ENCODE assay signal across 8 cellular contexts in genomic region chr6:159973951-159974350, GRCh38. TPM values are rescaled to one million over a fixed set of nuclear protein-coding genes. Genes with fewer than 3 reads are reported as not detected.
DNase-seq lines count a peak whose midpoint lies in the region; ATAC-seq and TF ChIP-seq lines count a peak whose summit lies in the region.

No MANE protein-coding gene starts in this region.

- H3K9ac ChIP-seq in BLaER1 treated with 17β-estradiol and CSF1 and Interleukin-3, amounts not matched to agents 10 nM and 100 nM: no peak overlapping the region
- H3K9ac ChIP-seq in mesendoderm (ENCODE audit: low read length) (no peak overlapping the region), colonic mucosa (ENCODE audit: low read depth in 2 of 2, low read length in 2 of 2) (no peak overlapping the region)

- H3K4me1 ChIP-seq in BLaER1 treated with 17β-estradiol and CSF1 and Interleukin-3, amounts not matched to agents 10 nM and 100 nM: peaks cover 71 to 86% (median 81%) of the 10 kb centered on the region in 10 experiments
- H3K4me1 ChIP-seq in SJCRH30 (peaks cover 60% of the 10 kb centered on the region), right atrium auricular region (peaks cover 0 to 64% of the 10 kb centered on the region in 2 donors), mesendoderm (ENCODE audit: control insufficient read depth, low read depth, low read length) (peaks cover 7% of the 10 kb centered on the region), colonic mucosa (peaks cover 14% of the 10 kb centered on the region)

- no peak overlapping the region for H3K56ac ChIP-seq in mesendoderm (ENCODE audit: low read length)

- no CpG with 5 or more reads among the region's 2 CpGs for WGBS in mesendoderm (ENCODE audit: extremely low coverage, insufficient coverage, low lambda C conversion rate)

- no peak overlapping the region for H2AK5ac ChIP-seq in mesendoderm (ENCODE audit: low read length)

- H3K9me3 ChIP-seq in BLaER1 treated with 17β-estradiol and CSF1 and Interleukin-3, amounts not matched to agents 10 nM and 100 nM (replicated peaks in 1 of 11): no peaks in the 10 kb centered on the region
- no peaks in the 10 kb centered on the region for H3K9me3 ChIP-seq in SJCRH30 (replicated peaks)
- no peaks in the 10 kb centered on the region for H3K9me3 ChIP-seq in right atrium auricular region
- no peaks in the 10 kb centered on the region for H3K9me3 ChIP-seq in colonic mucosa

- H3K23ac ChIP-seq in mesendoderm (ENCODE audit: low read length): no peak overlapping the region

- H3K4me3 ChIP-seq in BLaER1 treated with 17β-estradiol and CSF1 and Interleukin-3, amounts not matched to agents 10 nM and 100 nM: no peak overlapping the region
- H3K4me3 ChIP-seq in SJCRH30: no peak overlapping the region
- H3K4me3 ChIP-seq in right atrium auricular region: no peak overlapping the region
- H3K4me3 ChIP-seq in mesendoderm (ENCODE audit: low read length): no peak overlapping the region
- no peak overlapping the region for H3K4me3 ChIP-seq in colonic mucosa

- no peak overlapping the region for H2BK15ac ChIP-seq in mesendoderm (replicated peaks; ENCODE audit: low read depth)

- H3K4me2 ChIP-seq in BLaER1 treated with 17β-estradiol and CSF1 and Interleukin-3, amounts not matched to agents 10 nM and 100 nM: peak overlapping the region; percentile 7 to 97 (median 57); a peak in 19 of 22 replicates
- no peak overlapping the region for H3K4me2 ChIP-seq in mesendoderm (ENCODE audit: low read length)

- TF ChIP-seq CTCF in right atrium auricular region (IDR thresholded peaks at IDR 0.05): no peak
- TF ChIP-seq CTCF in colonic mucosa (IDR thresholded peaks at IDR 0.05): no peak

- H3K79me2 ChIP-seq in mesendoderm (ENCODE audit: control insufficient read depth, insufficient read depth, low read length): peaks cover 74% of the 10 kb centered on the region

- DNase-seq in SJCRH30 (peak; percentile 60 to 88), right atrium auricular region (ENCODE audit: low spot score) (no peak), mesendoderm (no peak), cerebellum (ENCODE audit: low spot score) (no peak), colonic mucosa (no peak)

- H2BK5ac ChIP-seq in mesendoderm (ENCODE audit: low read length): no peak overlapping the region

- ATAC-seq in GM19023 (IDR thresholded peaks at IDR 0.05; ENCODE audit: unreplicated experiment) (peak; percentile 45), HG03175 (IDR thresholded peaks at IDR 0.05; ENCODE audit: unreplicated experiment) (peak; percentile 36)

- H3K36me3 ChIP-seq in BLaER1 treated with 17β-estradiol and CSF1 and Interleukin-3, amounts not matched to agents 10 nM and 100 nM: peaks cover 0 to 5% (median 0%) of the 10 kb centered on the region in 11 experiments; a peak in 3 of 22 replicates
- H3K36me3 ChIP-seq in SJCRH30 (peaks cover 2% of the 10 kb centered on the region; the same call in 1 of the 2 replicates), right atrium auricular region (no peaks in the 10 kb centered on the region), mesendoderm (ENCODE audit: control insufficient read depth, insufficient read depth, low read length) (no peaks in the 10 kb centered on the region), colonic mucosa (no peaks in the 10 kb centered on the region)

- H4K8ac ChIP-seq in mesendoderm (ENCODE audit: low read depth, low read length): no peak overlapping the region

- peaks cover 75 to 95% (median 88%) of the 10 kb centered on the region in 11 experiments for H4K20me1 ChIP-seq in BLaER1 treated with 17β-estradiol and CSF1 and Interleukin-3, amounts not matched to agents 10 nM and 100 nM

- H2BK120ac ChIP-seq in mesendoderm (ENCODE audit: low read depth, low read length): no peak overlapping the region

- H3K27ac ChIP-seq in BLaER1 treated with 17β-estradiol and CSF1 and Interleukin-3, amounts not matched to agents 10 nM and 100 nM: peak overlapping the region in 1 of 11 experiments; percentile 10; a peak in 1 of 22 replicates
- H3K27ac ChIP-seq in SJCRH30 (peak overlapping the region; percentile 14), right atrium auricular region (peak overlapping the region; percentile 26 to 27), mesendoderm (ENCODE audit: low read depth, low read length) (no peak overlapping the region), colonic mucosa (no peak overlapping the region)

- peaks cover 22% of the 10 kb centered on the region for H3K79me1 ChIP-seq in mesendoderm (ENCODE audit: low read length)

- intact Hi-C loops in colonic mucosa (cut with DNase I): no loop called here

- no peak overlapping the region for H3K4ac ChIP-seq in mesendoderm (ENCODE audit: low read depth, low read length)

- H4K5ac ChIP-seq in mesendoderm (ENCODE audit: low read length): no peak overlapping the region

- no peaks in the 10 kb centered on the region for H3K27me3 ChIP-seq in BLaER1 treated with 17β-estradiol and CSF1 and Interleukin-3, amounts not matched to agents 10 nM and 100 nM
- H3K27me3 ChIP-seq in SJCRH30: no peaks in the 10 kb centered on the region
- no peaks in the 10 kb centered on the region for H3K27me3 ChIP-seq in right atrium auricular region
- H3K27me3 ChIP-seq in mesendoderm (ENCODE audit: insufficient read depth, low read length, poor library complexity): no peaks in the 10 kb centered on the region
- no peaks in the 10 kb centered on the region for H3K27me3 ChIP-seq in colonic mucosa

- H3K18ac ChIP-seq in mesendoderm (ENCODE audit: low read length): no peak overlapping the region

RNA-seq across cellular contexts. Expression of gene IGF2R, which starts 5.1 kb away (rescaled TPM):
- total RNA-seq in SJCRH30 (2014; rRNA removed; shearing (Covaris generic)): 109 and 112 TPM in 2 replicates
- total RNA-seq in right atrium auricular region (10 to 100 TPM; 47.9 to 48.9 TPM), cerebellum (54.4 TPM), colonic mucosa (10 to 100 TPM; 73.8 to 84.4 TPM)
- 19.9 TPM for polyA plus RNA-seq in mesendoderm (2013, experiment 1 of 2)
- 19.9 TPM for polyA plus RNA-seq in mesendoderm (2013, experiment 2 of 2)

Comparison
In these comparisons a context has a peak if more than half of its experiments do, and no peak if none do; other contexts are left out.
1. H3K27ac ChIP-seq: peak in SJCRH30 (single experiment) and right atrium auricular region (2 of 2); none in mesendoderm (single experiment) and colonic mucosa (single experiment).
2. DNase-seq: peak in SJCRH30 (2 of 2); none in right atrium auricular region (single experiment), mesendoderm (single experiment), cerebellum (single experiment) and colonic mucosa (single experiment).